Comparison of ENCODE assay signal across 1 cellular context in the genomic region with DNA sequence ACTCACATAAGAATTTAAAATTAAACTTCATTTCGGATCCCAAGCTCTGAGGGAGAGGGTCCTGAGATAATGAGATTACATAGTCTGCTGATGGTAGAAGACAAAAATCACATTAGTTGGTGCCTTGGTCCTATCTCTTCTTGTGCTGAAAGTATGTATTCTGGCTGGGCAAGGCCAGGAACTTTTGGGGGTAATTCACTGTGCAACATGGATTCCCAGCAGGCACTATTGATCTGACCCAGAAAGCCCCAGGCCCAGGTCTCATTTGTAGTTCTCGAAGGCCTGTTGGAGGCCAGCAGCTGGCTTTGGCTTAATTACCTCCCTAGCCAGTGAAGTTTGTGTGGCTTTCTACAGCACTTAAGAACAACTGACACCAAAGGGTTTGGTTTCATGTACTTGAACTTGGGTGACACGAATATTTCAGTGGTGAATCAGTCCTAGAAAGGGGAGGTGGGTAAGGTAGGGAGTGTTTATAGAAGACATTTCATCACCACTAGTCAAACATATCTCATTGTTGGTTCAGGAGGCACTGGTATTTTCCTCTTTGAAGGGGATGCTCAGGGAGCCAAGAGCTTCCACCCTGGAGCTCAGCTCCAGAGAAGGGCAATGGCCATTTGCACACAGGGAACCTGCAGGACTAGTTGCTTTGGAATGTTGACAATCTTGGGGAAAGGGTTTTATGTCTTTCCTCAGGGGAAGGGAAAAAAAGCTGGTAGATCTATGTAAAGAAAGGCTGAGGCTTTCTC.
TF ChIP-seq lines count a peak whose summit lies in the region.

No MANE protein-coding gene starts in this region.

TF ChIP-seq in HepG2, 621 proteins besides CTCF, POLR2A, EP300 and RAD21 (continued from another document and continues in another):
- TF ChIP-seq, protein P1, sequence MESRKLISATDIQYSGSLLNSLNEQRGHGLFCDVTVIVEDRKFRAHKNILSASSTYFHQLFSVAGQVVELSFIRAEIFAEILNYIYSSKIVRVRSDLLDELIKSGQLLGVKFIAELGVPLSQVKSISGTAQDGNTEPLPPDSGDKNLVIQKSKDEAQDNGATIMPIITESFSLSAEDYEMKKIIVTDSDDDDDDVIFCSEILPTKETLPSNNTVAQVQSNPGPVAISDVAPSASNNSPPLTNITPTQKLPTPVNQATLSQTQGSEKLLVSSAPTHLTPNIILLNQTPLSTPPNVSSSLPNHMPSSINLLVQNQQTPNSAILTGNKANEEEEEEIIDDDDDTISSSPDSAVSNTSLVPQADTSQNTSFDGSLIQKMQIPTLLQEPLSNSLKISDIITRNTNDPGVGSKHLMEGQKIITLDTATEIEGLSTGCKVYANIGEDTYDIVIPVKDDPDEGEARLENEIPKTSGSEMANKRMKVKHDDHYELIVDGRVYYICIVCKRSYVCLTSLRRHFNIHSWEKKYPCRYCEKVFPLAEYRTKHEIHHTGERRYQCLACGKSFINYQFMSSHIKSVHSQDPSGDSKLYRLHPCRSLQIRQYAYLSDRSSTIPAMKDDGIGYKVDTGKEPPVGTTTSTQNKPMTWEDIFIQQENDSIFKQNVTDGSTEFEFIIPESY (CRISPR knock-in tag; IDR thresholded peaks at IDR 0.05), result peak; percentile 54
- peak; percentile 90 for TF ChIP-seq CEBPG (CRISPR knock-in tag; IDR thresholded peaks at IDR 0.05)
- no peak for TF ChIP-seq ISX (CRISPR knock-in tag; conservative IDR thresholded peaks at IDR 0.05)
- no peak for TF ChIP-seq U2AF2 (IDR thresholded peaks at IDR 0.05; ENCODE audit: low read depth, low read length)
- TF ChIP-seq NFRKB (IDR thresholded peaks at IDR 0.05), result no peak
- TF ChIP-seq ZNF607 (CRISPR knock-in tag; IDR thresholded peaks at IDR 0.05; ENCODE audit: borderline replicate concordance), result no peak
- TF ChIP-seq ZNF816 (CRISPR knock-in tag; IDR thresholded peaks at IDR 0.05; ENCODE audit: borderline replicate concordance), result no peak
- TF ChIP-seq HNRNPH1 (optimal IDR thresholded peaks at IDR 0.05; ENCODE audit: low read depth, low read length), result no peak
- TF ChIP-seq, protein P2, sequence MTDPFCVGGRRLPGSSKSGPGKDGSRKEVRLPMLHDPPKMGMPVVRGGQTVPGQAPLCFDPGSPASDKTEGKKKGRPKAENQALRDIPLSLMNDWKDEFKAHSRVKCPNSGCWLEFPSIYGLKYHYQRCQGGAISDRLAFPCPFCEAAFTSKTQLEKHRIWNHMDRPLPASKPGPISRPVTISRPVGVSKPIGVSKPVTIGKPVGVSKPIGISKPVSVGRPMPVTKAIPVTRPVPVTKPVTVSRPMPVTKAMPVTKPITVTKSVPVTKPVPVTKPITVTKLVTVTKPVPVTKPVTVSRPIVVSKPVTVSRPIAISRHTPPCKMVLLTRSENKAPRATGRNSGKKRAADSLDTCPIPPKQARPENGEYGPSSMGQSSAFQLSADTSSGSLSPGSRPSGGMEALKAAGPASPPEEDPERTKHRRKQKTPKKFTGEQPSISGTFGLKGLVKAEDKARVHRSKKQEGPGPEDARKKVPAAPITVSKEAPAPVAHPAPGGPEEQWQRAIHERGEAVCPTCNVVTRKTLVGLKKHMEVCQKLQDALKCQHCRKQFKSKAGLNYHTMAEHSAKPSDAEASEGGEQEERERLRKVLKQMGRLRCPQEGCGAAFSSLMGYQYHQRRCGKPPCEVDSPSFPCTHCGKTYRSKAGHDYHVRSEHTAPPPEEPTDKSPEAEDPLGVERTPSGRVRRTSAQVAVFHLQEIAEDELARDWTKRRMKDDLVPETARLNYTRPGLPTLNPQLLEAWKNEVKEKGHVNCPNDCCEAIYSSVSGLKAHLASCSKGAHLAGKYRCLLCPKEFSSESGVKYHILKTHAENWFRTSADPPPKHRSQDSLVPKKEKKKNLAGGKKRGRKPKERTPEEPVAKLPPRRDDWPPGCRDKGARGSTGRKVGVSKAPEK (CRISPR knock-in tag; IDR thresholded peaks at IDR 0.05; ENCODE audit: borderline replicate concordance), result no peak
- TF ChIP-seq ERF (CRISPR knock-in tag; IDR thresholded peaks at IDR 0.05), result peak; percentile 73
- TF ChIP-seq SATB2 (CRISPR knock-in tag; IDR thresholded peaks at IDR 0.05), result no peak
- no peak for TF ChIP-seq SMARCE1 (IDR thresholded peaks at IDR 0.05; ENCODE audit: borderline replicate concordance)
- TF ChIP-seq, protein P3, sequence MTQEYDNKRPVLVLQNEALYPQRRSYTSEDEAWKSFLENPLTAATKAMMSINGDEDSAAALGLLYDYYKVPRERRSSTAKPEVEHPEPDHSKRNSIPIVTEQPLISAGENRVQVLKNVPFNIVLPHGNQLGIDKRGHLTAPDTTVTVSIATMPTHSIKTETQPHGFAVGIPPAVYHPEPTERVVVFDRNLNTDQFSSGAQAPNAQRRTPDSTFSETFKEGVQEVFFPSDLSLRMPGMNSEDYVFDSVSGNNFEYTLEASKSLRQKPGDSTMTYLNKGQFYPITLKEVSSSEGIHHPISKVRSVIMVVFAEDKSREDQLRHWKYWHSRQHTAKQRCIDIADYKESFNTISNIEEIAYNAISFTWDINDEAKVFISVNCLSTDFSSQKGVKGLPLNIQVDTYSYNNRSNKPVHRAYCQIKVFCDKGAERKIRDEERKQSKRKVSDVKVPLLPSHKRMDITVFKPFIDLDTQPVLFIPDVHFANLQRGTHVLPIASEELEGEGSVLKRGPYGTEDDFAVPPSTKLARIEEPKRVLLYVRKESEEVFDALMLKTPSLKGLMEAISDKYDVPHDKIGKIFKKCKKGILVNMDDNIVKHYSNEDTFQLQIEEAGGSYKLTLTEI (CRISPR knock-in tag; conservative IDR thresholded peaks at IDR 0.05), result no peak
- no peak for TF ChIP-seq JARID2 (CRISPR knock-in tag; IDR thresholded peaks at IDR 0.05; ENCODE audit: insufficient replicate concordance)
- TF ChIP-seq, protein P4, sequence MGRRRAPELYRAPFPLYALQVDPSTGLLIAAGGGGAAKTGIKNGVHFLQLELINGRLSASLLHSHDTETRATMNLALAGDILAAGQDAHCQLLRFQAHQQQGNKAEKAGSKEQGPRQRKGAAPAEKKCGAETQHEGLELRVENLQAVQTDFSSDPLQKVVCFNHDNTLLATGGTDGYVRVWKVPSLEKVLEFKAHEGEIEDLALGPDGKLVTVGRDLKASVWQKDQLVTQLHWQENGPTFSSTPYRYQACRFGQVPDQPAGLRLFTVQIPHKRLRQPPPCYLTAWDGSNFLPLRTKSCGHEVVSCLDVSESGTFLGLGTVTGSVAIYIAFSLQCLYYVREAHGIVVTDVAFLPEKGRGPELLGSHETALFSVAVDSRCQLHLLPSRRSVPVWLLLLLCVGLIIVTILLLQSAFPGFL (CRISPR knock-in tag; IDR thresholded peaks at IDR 0.05), result no peak
- TF ChIP-seq ZNF501 (CRISPR knock-in tag; IDR thresholded peaks at IDR 0.05), result peak; percentile 44; the same call in 1 of the 2 replicates
- TF ChIP-seq NR2F6 (IDR thresholded peaks at IDR 0.05), result no peak; the same call in 1 of the 2 replicates
- TF ChIP-seq NR2F6 (CRISPR knock-in tag; IDR thresholded peaks at IDR 0.05), result peak; percentile 75
- no peak for TF ChIP-seq NR1H2 (CRISPR knock-in tag; IDR thresholded peaks at IDR 0.05; ENCODE audit: borderline replicate concordance, low read depth)
- TF ChIP-seq FOXK2 (IDR thresholded peaks at IDR 0.05), result peak; percentile 14; the same call in 1 of the 2 replicates
- TF ChIP-seq POLR2AphosphoS2 (IDR thresholded peaks at IDR 0.05; ENCODE audit: low read depth, low read length), result no peak
- TF ChIP-seq KLF16 (CRISPR knock-in tag; IDR thresholded peaks at IDR 0.05), result peak in 1 of 2 experiments; percentile 88; a peak in 2 of 4 replicates
- TF ChIP-seq, protein P5, sequence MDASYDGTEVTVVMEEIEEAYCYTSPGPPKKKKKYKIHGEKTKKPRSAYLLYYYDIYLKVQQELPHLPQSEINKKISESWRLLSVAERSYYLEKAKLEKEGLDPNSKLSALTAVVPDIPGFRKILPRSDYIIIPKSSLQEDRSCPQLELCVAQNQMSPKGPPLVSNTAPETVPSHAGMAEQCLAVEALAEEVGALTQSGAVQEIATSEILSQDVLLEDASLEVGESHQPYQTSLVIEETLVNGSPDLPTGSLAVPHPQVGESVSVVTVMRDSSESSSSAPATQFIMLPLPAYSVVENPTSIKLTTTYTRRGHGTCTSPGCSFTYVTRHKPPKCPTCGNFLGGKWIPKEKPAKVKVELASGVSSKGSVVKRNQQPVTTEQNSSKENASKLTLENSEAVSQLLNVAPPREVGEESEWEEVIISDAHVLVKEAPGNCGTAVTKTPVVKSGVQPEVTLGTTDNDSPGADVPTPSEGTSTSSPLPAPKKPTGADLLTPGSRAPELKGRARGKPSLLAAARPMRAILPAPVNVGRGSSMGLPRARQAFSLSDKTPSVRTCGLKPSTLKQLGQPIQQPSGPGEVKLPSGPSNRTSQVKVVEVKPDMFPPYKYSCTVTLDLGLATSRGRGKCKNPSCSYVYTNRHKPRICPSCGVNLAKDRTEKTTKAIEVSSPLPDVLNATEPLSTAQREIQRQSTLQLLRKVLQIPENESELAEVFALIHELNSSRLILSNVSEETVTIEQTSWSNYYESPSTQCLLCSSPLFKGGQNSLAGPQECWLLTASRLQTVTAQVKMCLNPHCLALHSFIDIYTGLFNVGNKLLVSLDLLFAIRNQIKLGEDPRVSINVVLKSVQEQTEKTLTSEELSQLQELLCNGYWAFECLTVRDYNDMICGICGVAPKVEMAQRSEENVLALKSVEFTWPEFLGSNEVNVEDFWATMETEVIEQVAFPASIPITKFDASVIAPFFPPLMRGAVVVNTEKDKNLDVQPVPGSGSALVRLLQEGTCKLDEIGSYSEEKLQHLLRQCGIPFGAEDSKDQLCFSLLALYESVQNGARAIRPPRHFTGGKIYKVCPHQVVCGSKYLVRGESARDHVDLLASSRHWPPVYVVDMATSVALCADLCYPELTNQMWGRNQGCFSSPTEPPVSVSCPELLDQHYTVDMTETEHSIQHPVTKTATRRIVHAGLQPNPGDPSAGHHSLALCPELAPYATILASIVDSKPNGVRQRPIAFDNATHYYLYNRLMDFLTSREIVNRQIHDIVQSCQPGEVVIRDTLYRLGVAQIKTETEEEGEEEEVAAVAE (CRISPR knock-in tag; IDR thresholded peaks at IDR 0.05; ENCODE audit: borderline replicate concordance), result peak; percentile 74; the same call in 1 of the 2 replicates
- TF ChIP-seq HMG20B (CRISPR knock-in tag; conservative IDR thresholded peaks at IDR 0.05), result peak; percentile 82; the same call in 1 of the 2 replicates
- TF ChIP-seq, protein P6, sequence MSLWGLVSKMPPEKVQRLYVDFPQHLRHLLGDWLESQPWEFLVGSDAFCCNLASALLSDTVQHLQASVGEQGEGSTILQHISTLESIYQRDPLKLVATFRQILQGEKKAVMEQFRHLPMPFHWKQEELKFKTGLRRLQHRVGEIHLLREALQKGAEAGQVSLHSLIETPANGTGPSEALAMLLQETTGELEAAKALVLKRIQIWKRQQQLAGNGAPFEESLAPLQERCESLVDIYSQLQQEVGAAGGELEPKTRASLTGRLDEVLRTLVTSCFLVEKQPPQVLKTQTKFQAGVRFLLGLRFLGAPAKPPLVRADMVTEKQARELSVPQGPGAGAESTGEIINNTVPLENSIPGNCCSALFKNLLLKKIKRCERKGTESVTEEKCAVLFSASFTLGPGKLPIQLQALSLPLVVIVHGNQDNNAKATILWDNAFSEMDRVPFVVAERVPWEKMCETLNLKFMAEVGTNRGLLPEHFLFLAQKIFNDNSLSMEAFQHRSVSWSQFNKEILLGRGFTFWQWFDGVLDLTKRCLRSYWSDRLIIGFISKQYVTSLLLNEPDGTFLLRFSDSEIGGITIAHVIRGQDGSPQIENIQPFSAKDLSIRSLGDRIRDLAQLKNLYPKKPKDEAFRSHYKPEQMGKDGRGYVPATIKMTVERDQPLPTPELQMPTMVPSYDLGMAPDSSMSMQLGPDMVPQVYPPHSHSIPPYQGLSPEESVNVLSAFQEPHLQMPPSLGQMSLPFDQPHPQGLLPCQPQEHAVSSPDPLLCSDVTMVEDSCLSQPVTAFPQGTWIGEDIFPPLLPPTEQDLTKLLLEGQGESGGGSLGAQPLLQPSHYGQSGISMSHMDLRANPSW (CRISPR knock-in tag; IDR thresholded peaks at IDR 0.05; ENCODE audit: borderline replicate concordance), result no peak
- TF ChIP-seq FIP1L1 (IDR thresholded peaks at IDR 0.05; ENCODE audit: borderline replicate concordance, insufficient read depth, low read depth, low read length), result no peak
- no peak for TF ChIP-seq RBAK (CRISPR knock-in tag; IDR thresholded peaks at IDR 0.05)
- no peak for TF ChIP-seq CHD2 (IDR thresholded peaks at IDR 0.05; ENCODE audit: low read depth, low read length)
- peak; percentile 75 for TF ChIP-seq MED1 (CRISPR knock-in tag; IDR thresholded peaks at IDR 0.05)
- no peak for TF ChIP-seq ZNF225 (CRISPR knock-in tag; IDR thresholded peaks at IDR 0.05)
- no peak for TF ChIP-seq ZNF564 (CRISPR knock-in tag; IDR thresholded peaks at IDR 0.05)
- 0 out of 2 replicates have a peak, but pooled peaks have one; percentile 63 for TF ChIP-seq MIXL1 (CRISPR knock-in tag; IDR thresholded peaks at IDR 0.05)
- no peak for TF ChIP-seq ZFP90 (CRISPR knock-in tag; IDR thresholded peaks at IDR 0.05; ENCODE audit: borderline replicate concordance)
- TF ChIP-seq, protein P7, sequence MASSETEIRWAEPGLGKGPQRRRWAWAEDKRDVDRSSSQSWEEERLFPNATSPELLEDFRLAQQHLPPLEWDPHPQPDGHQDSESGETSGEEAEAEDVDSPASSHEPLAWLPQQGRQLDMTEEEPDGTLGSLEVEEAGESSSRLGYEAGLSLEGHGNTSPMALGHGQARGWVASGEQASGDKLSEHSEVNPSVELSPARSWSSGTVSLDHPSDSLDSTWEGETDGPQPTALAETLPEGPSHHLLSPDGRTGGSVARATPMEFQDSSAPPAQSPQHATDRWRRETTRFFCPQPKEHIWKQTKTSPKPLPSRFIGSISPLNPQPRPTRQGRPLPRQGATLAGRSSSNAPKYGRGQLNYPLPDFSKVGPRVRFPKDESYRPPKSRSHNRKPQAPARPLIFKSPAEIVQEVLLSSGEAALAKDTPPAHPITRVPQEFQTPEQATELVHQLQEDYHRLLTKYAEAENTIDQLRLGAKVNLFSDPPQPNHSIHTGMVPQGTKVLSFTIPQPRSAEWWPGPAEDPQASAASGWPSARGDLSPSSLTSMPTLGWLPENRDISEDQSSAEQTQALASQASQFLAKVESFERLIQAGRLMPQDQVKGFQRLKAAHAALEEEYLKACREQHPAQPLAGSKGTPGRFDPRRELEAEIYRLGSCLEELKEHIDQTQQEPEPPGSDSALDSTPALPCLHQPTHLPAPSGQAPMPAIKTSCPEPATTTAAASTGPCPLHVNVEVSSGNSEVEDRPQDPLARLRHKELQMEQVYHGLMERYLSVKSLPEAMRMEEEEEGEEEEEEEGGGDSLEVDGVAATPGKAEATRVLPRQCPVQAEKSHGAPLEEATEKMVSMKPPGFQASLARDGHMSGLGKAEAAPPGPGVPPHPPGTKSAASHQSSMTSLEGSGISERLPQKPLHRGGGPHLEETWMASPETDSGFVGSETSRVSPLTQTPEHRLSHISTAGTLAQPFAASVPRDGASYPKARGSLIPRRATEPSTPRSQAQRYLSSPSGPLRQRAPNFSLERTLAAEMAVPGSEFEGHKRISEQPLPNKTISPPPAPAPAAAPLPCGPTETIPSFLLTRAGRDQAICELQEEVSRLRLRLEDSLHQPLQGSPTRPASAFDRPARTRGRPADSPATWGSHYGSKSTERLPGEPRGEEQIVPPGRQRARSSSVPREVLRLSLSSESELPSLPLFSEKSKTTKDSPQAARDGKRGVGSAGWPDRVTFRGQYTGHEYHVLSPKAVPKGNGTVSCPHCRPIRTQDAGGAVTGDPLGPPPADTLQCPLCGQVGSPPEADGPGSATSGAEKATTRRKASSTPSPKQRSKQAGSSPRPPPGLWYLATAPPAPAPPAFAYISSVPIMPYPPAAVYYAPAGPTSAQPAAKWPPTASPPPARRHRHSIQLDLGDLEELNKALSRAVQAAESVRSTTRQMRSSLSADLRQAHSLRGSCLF (CRISPR knock-in tag; IDR thresholded peaks at IDR 0.05; ENCODE audit: borderline replicate concordance), result no peak
- no peak for TF ChIP-seq MAFG (CRISPR knock-in tag; IDR thresholded peaks at IDR 0.05)
- no peak for TF ChIP-seq MBNL3 (CRISPR knock-in tag; conservative IDR thresholded peaks at IDR 0.05)
